Comparison of ENCODE assay signal across 1 cellular context in genomic region chr4:75513529-75514130, GRCh38.
TF ChIP-seq lines count a peak whose summit lies in the region.

No MANE protein-coding gene starts in this region.

TF ChIP-seq in GM12878, 131 proteins besides CTCF, POLR2A, EP300 and RAD21:
- TF ChIP-seq PAX8 (IDR thresholded peaks at IDR 0.05) (no peak), SPI1 (IDR thresholded peaks at IDR 0.05; ENCODE audit: borderline replicate concordance, insufficient read depth, low read depth, low read length) (no peak), JUNB (IDR thresholded peaks at IDR 0.05) (no peak), ZBED1 (IDR thresholded peaks at IDR 0.05; ENCODE audit: borderline replicate concordance) (no peak), RUNX3 (IDR thresholded peaks at IDR 0.05; ENCODE audit: low read length) (no peak)
- TF ChIP-seq, protein P1, sequence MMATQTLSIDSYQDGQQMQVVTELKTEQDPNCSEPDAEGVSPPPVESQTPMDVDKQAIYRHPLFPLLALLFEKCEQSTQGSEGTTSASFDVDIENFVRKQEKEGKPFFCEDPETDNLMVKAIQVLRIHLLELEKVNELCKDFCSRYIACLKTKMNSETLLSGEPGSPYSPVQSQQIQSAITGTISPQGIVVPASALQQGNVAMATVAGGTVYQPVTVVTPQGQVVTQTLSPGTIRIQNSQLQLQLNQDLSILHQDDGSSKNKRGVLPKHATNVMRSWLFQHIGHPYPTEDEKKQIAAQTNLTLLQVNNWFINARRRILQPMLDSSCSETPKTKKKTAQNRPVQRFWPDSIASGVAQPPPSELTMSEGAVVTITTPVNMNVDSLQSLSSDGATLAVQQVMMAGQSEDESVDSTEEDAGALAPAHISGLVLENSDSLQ (IDR thresholded peaks at IDR 0.05), result no peak
